10 cellular contexts compared by ENCODE assay signal in genomic region chr6:144406796-144407195, GRCh38.
"Had no signal": no experiment of that assay in that cellular context is flagged by ENCODE, and none has a peak within 500 bp of the region (broad histone marks: within the 10 kb centered on the region; RNA-seq: fewer than 3 reads in every experiment).

No MANE protein-coding gene starts in this region.

- H3K27me3 Mint-ChIP-seq: activated CD8-positive, alpha-beta memory T cell treated with anti-CD3 and anti-CD28 coated beads, Interleukin-2, amount 10 ng/mL, durations not matched to agents 7 days and 5 days; stimulated activated naive CD8-positive, alpha-beta T cell treated with anti-CD3 and anti-CD28 coated beads, Interleukin-15, amount 100 ng/mL, for 72 hours had no signal

- ATAC-seq: activated CD8-positive, alpha-beta memory T cell treated with anti-CD3 and anti-CD28 coated beads, Interleukin-2, amount 10 ng/mL, durations not matched to agents 7 days and 5 days; SK-N-SH treated with all-trans-retinoic acid at 6 μM for 48 hours; stimulated activated naive CD8-positive, alpha-beta T cell treated with anti-CD3 and anti-CD28 coated beads, Interleukin-15, amount 100 ng/mL, for 72 hours had no signal

- H3K27ac Mint-ChIP-seq: activated CD8-positive, alpha-beta memory T cell treated with anti-CD3 and anti-CD28 coated beads, Interleukin-2, amount 10 ng/mL, durations not matched to agents 7 days and 5 days; stimulated activated naive CD8-positive, alpha-beta T cell treated with anti-CD3 and anti-CD28 coated beads, Interleukin-15, amount 100 ng/mL, for 72 hours had no signal

- DNase-seq: activated CD4-positive, alpha-beta T cell treated with anti-CD3 and anti-CD28 coated beads for 1 hour; activated CD4-positive, alpha-beta T cell treated with anti-CD3 and anti-CD28 coated beads, Interleukin-2, amount 50 U/mL, for 48 hours; activated CD8-positive, alpha-beta memory T cell treated with anti-CD3 and anti-CD28 coated beads, Interleukin-2, amount 10 ng/mL, durations not matched to agents 7 days and 5 days; activated naive CD4-positive, alpha-beta T cell; colonic mucosa; effector CD8-positive, alpha-beta T cell; stimulated activated CD4-positive, alpha-beta T cell treated with anti-CD3 and anti-CD28 coated beads, Interleukin-15, amount 100 ng/mL, for 24 hours; stimulated activated CD4-positive, alpha-beta T cell treated with anti-CD3 and anti-CD28 coated beads, Interleukin-4, amount 100 ng/mL, for 24 hours; stimulated activated naive CD8-positive, alpha-beta T cell treated with anti-CD3 and anti-CD28 coated beads, Interleukin-15, amount 100 ng/mL, for 72 hours had no signal

- H3K4me3 Mint-ChIP-seq: activated CD8-positive, alpha-beta memory T cell treated with anti-CD3 and anti-CD28 coated beads, Interleukin-2, amount 10 ng/mL, durations not matched to agents 7 days and 5 days; stimulated activated naive CD8-positive, alpha-beta T cell treated with anti-CD3 and anti-CD28 coated beads, Interleukin-15, amount 100 ng/mL, for 72 hours had no signal

- H3K9me3 Mint-ChIP-seq: stimulated activated naive CD8-positive, alpha-beta T cell treated with anti-CD3 and anti-CD28 coated beads, Interleukin-15, amount 100 ng/mL, for 72 hours had no signal
